In genomic region chr1:157732755-157733154, GRCh38 we compare ENCODE assay signal across 16 cellular contexts. TPM values are rescaled to one million over a fixed set of nuclear protein-coding genes. Genes with fewer than 3 reads are reported as not detected.
DNase-seq lines count a peak whose midpoint lies in the region; ATAC-seq and TF ChIP-seq lines count a peak whose summit lies in the region.
"Had no signal": no experiment of that assay in that cellular context is flagged by ENCODE, and none has a peak within 500 bp of the region (broad histone marks: within the 10 kb centered on the region; RNA-seq: fewer than 3 reads in every experiment).

No MANE protein-coding gene starts in this region.

- peak; percentile 15 for DNase-seq in GM12865 (ENCODE audit: low read depth)
- no peak for DNase-seq in naive B cell
- no peak for DNase-seq in mesenchymal stem cell
- DNase-seq in activated CD8-positive, alpha-beta memory T cell treated with anti-CD3 and anti-CD28 coated beads, Interleukin-2, amount 10 ng/mL, durations not matched to agents 7 days and 5 days = no peak
- no peak for DNase-seq in H4 (ENCODE audit: low spot score)
- DNase-seq: H9, NCI-H146, NCI-H2227 treated with DMSO at 0.1 percent for 48 hours, NCI-H526 treated with DMSO at 0.1 percent for 48 hours, SK-N-SH had no signal

- H3K4me2 ChIP-seq in OCI-LY1 (ENCODE audit: low read length) (no peak overlapping the region), mesenchymal stem cell (ENCODE audit: low read length, poor library complexity, severe bottlenecking) (no peak overlapping the region)
- H3K4me2 ChIP-seq: SK-N-SH had no signal

- H3K27me3 Mint-ChIP-seq in naive B cell = no peaks in the 10 kb centered on the region
- no peaks in the 10 kb centered on the region for H3K27me3 Mint-ChIP-seq in activated CD8-positive, alpha-beta memory T cell treated with anti-CD3 and anti-CD28 coated beads, Interleukin-2, amount 10 ng/mL, durations not matched to agents 7 days and 5 days

- H3K27ac Mint-ChIP-seq in naive B cell = peak overlapping the region in 5 of 6 donors; percentile 17 to 89 (median 44)
- no peak overlapping the region for H3K27ac Mint-ChIP-seq in activated CD8-positive, alpha-beta memory T cell treated with anti-CD3 and anti-CD28 coated beads, Interleukin-2, amount 10 ng/mL, durations not matched to agents 7 days and 5 days
- H3K27ac Mint-ChIP-seq: H9 had no signal

- H3K36me3 ChIP-seq in OCI-LY1 (ENCODE audit: insufficient read depth, low read length) = no peaks in the 10 kb centered on the region
- H3K36me3 ChIP-seq in mesenchymal stem cell (ENCODE audit: control insufficient read depth in 1 of 2, insufficient read depth in 2 of 2, low read depth in 1 of 2, low read length in 2 of 2) = no peaks in the 10 kb centered on the region

- no peak overlapping the region for H4K8ac ChIP-seq in mesenchymal stem cell (ENCODE audit: low read length)

- H3K9me3 ChIP-seq in OCI-LY1 (ENCODE audit: low read length) = no peaks in the 10 kb centered on the region
- H3K9me3 ChIP-seq in mesenchymal stem cell (ENCODE audit: control insufficient read depth, low read length) = no peaks in the 10 kb centered on the region
- H3K9me3 ChIP-seq: SK-N-SH had no signal

- peaks cover 0 to 14% (median 5%) of the 10 kb centered on the region in 7 donors for H3K9me3 Mint-ChIP-seq in naive B cell
- H3K9me3 Mint-ChIP-seq in activated CD8-positive, alpha-beta memory T cell treated with anti-CD3 and anti-CD28 coated beads, Interleukin-2, amount 10 ng/mL, durations not matched to agents 7 days and 5 days (ENCODE audit: low read depth) = no peaks in the 10 kb centered on the region
- H3K9me3 Mint-ChIP-seq: H9 had no signal

- H3K36me3 Mint-ChIP-seq in naive B cell = peaks cover 0 to 6% of the 10 kb centered on the region in 2 donors
- no peaks in the 10 kb centered on the region for H3K36me3 Mint-ChIP-seq in activated CD8-positive, alpha-beta memory T cell treated with anti-CD3 and anti-CD28 coated beads, Interleukin-2, amount 10 ng/mL, durations not matched to agents 7 days and 5 days

- no peak overlapping the region for H3K14ac ChIP-seq in mesenchymal stem cell (ENCODE audit: low read length in 2 of 2)

- no peaks in the 10 kb centered on the region for H3K79me1 ChIP-seq in mesenchymal stem cell (replicated peaks; ENCODE audit: low read length, poor library complexity, severe bottlenecking)

- CTCF ChIA-PET in activated CD8-positive, alpha-beta memory T cell treated with anti-CD3 and anti-CD28 coated beads, Interleukin-2, amount 10 ng/mL, durations not matched to agents 7 days and 5 days (lab: Charles Lee) = no interaction called here

- no peaks in the 10 kb centered on the region for H3K27me3 ChIP-seq in OCI-LY1 (ENCODE audit: insufficient read depth, low read length)
- no peaks in the 10 kb centered on the region for H3K27me3 ChIP-seq in mesenchymal stem cell (ENCODE audit: control insufficient read depth in 1 of 2, insufficient read depth in 1 of 2, low read length in 2 of 2)

- H3K4me1 ChIP-seq in OCI-LY1 (ENCODE audit: insufficient read depth, low read length, severe bottlenecking) (peaks cover 56% of the 10 kb centered on the region), mesenchymal stem cell (ENCODE audit: control insufficient read depth, insufficient read depth, low read depth, low read length) (no peaks in the 10 kb centered on the region)

- H3F3A ChIP-seq in OCI-LY1 (ENCODE audit: insufficient read depth, low read length) = no peaks in the 10 kb centered on the region

- H3K4me3 ChIP-seq in GM12865 (ENCODE audit: low read depth, low read length) (no peak overlapping the region), OCI-LY1 (ENCODE audit: low read depth, low read length, poor library complexity, severe bottlenecking) (no peak overlapping the region), mesenchymal stem cell (ENCODE audit: insufficient read depth in 1 of 2, low read depth in 1 of 2, low read length in 2 of 2) (no peak overlapping the region)

- no peaks in the 10 kb centered on the region for H3K79me2 ChIP-seq in OCI-LY1 (ENCODE audit: insufficient read depth, low read length)

- peak; percentile 52 for ATAC-seq in GM21723 (IDR thresholded peaks at IDR 0.05; ENCODE audit: unreplicated experiment)
- ATAC-seq in naive B cell (ENCODE audit: low read depth in 2 of 2) = no peak
- no peak for ATAC-seq in activated CD8-positive, alpha-beta memory T cell treated with anti-CD3 and anti-CD28 coated beads, Interleukin-2, amount 10 ng/mL, durations not matched to agents 7 days and 5 days
- ATAC-seq: Panc1, Right ventricle myocardium inferior had no signal

- H3K4ac ChIP-seq in mesenchymal stem cell (ENCODE audit: low read depth in 1 of 2, low read length in 2 of 2) = no peak overlapping the region

- no peak overlapping the region for H3K18ac ChIP-seq in mesenchymal stem cell (ENCODE audit: low read depth in 1 of 2, low read length in 2 of 2)

- no peak overlapping the region for H2BK120ac ChIP-seq in mesenchymal stem cell (ENCODE audit: low read depth, low read length)

- H4K91ac ChIP-seq in mesenchymal stem cell (ENCODE audit: low read length) = no peak overlapping the region

- H2BK15ac ChIP-seq in mesenchymal stem cell (ENCODE audit: low read depth, poor library complexity, severe bottlenecking) = no peak overlapping the region

- no peak overlapping the region for H2BK12ac ChIP-seq in mesenchymal stem cell (ENCODE audit: low read length in 2 of 2)

- peaks cover 52 to 73% (median 65%) of the 10 kb centered on the region in 3 donors for H3K4me1 Mint-ChIP-seq in naive B cell
- peaks cover 2% of the 10 kb centered on the region for H3K4me1 Mint-ChIP-seq in activated CD8-positive, alpha-beta memory T cell treated with anti-CD3 and anti-CD28 coated beads, Interleukin-2, amount 10 ng/mL, durations not matched to agents 7 days and 5 days
- H3K4me1 Mint-ChIP-seq: H9 had no signal

- no peak overlapping the region for H3K23ac ChIP-seq in mesenchymal stem cell (ENCODE audit: low read length in 2 of 2)

- TF ChIP-seq CTCF in GM12865 (IDR thresholded peaks at IDR 0.05; ENCODE audit: insufficient read depth, low read depth, low read length, missing control alignments) = no peak
- no peak for TF ChIP-seq CTCF in OCI-LY1 (IDR thresholded peaks at IDR 0.05; ENCODE audit: low read length)

- WGBS in mesenchymal stem cell = 55% methylated on average over 2 of the region's 3 CpGs

- H3K27ac ChIP-seq in OCI-LY1 (ENCODE audit: low read depth, low read length, poor library complexity, severe bottlenecking) (peak overlapping the region; percentile 78), mesenchymal stem cell (ENCODE audit: low read length, poor library complexity, severe bottlenecking) (no peak overlapping the region)

- H3K9me2 ChIP-seq in OCI-LY1 (ENCODE audit: low read depth, low read length) = no peaks in the 10 kb centered on the region
- H3K9me2 ChIP-seq: SK-N-SH had no signal

- peak overlapping the region in 1 of 8 donors; percentile 2 for H3K4me3 Mint-ChIP-seq in naive B cell
- H3K4me3 Mint-ChIP-seq in activated CD8-positive, alpha-beta memory T cell treated with anti-CD3 and anti-CD28 coated beads, Interleukin-2, amount 10 ng/mL, durations not matched to agents 7 days and 5 days = no peak overlapping the region
- H3K4me3 Mint-ChIP-seq: H9 had no signal

- no peak overlapping the region for H2BK5ac ChIP-seq in mesenchymal stem cell (ENCODE audit: low read depth, low read length, poor library complexity, severe bottlenecking)

- H3K9ac ChIP-seq in OCI-LY1 (ENCODE audit: low read length) (no peak overlapping the region), mesenchymal stem cell (ENCODE audit: low read length) (no peak overlapping the region)
- H3K9ac ChIP-seq: SK-N-SH had no signal

- no peaks in the 10 kb centered on the region for H4K20me1 ChIP-seq in OCI-LY1 (ENCODE audit: insufficient read depth, low read length)

- H2AFZ ChIP-seq in OCI-LY1 (ENCODE audit: low read length) (0 out of 2 replicates have a peak overlapping the region, but pooled peaks have one; percentile 15), mesenchymal stem cell (ENCODE audit: low read depth, low read length) (no peak overlapping the region)

- no peak overlapping the region for H2AK5ac ChIP-seq in mesenchymal stem cell (ENCODE audit: low read length, severe bottlenecking)

RNA-seq across cellular contexts. Expression of gene FCRL3, which starts 32.2 kb away (rescaled TPM):
- polyA plus RNA-seq in naive B cell (ENCODE audit: low read depth in 6 of 6) = 100 to 1,000 TPM; 129 to 322 (median 238) TPM
- polyA plus RNA-seq in mesenchymal stem cell (2013, experiment 1 of 2) = not detected
- not detected for polyA plus RNA-seq in mesenchymal stem cell (2013, experiment 2 of 2)
- 1 to 10 TPM in 1 of 2 experiments, under 1 TPM in 1; 0.82 to 2.2 TPM for total RNA-seq in activated CD8-positive, alpha-beta memory T cell treated with anti-CD3 and anti-CD28 coated beads, Interleukin-2, amount 10 ng/mL, durations not matched to agents 7 days and 5 days
- not detected in 2 replicates for total RNA-seq in H4 (2014; rRNA removed; shearing (Covaris generic))
- total RNA-seq: H9 had no signal
- polyA plus RNA-seq: AG04450, BJ, SK-N-SH had no signal

RNA-seq across cellular contexts. Expression of gene FCRL2, which starts 44.2 kb away (rescaled TPM):
- 10 to 100 TPM; 26.1 to 98.4 (median 41.4) TPM for polyA plus RNA-seq in naive B cell (ENCODE audit: low read depth in 6 of 6)
- not detected for polyA plus RNA-seq in mesenchymal stem cell (2013, experiment 1 of 2)
- polyA plus RNA-seq in mesenchymal stem cell (2013, experiment 2 of 2) = not detected
- total RNA-seq in activated CD8-positive, alpha-beta memory T cell treated with anti-CD3 and anti-CD28 coated beads, Interleukin-2, amount 10 ng/mL, durations not matched to agents 7 days and 5 days = not detected
- not detected in 2 replicates for total RNA-seq in H4 (2014; rRNA removed; shearing (Covaris generic))
- total RNA-seq: H9, Right ventricle myocardium inferior had no signal
- polyA plus RNA-seq: AG04450, BJ, SK-N-SH had no signal
